In genomic region chr9:117779760-117780159, GRCh38 we compare ENCODE assay signal across 25 cellular contexts.
A peak's percentile ranks its signal among the peaks of the same experiment; 100 is the strongest.
DNase-seq lines count a peak whose midpoint lies in the region; ATAC-seq, FAIRE-seq and TF ChIP-seq lines count a peak whose summit lies in the region.
"Had no signal": no experiment of that assay in that cellular context is flagged by ENCODE, and none has a peak within 500 bp of the region (broad histone marks: within the 10 kb centered on the region; RNA-seq: fewer than 3 reads in every experiment).

No MANE protein-coding gene starts in this region.

- H3K27me3 Mint-ChIP-seq in activated naive CD8-positive, alpha-beta T cell treated with anti-CD3 and anti-CD28 coated beads, Interleukin-2, amount 10 ng/mL, durations not matched to agents 7 days and 5 days = peaks cover 18% of the 10 kb centered on the region
- H3K27me3 Mint-ChIP-seq in activated naive CD8-positive, alpha-beta T cell treated with anti-CD3 and anti-CD28 coated beads, Interleukin-2, amount 50 U/mL, for 24 hours = peaks cover 3% of the 10 kb centered on the region
- H3K27me3 Mint-ChIP-seq: stimulated activated naive CD8-positive, alpha-beta T cell treated with anti-CD3 and anti-CD28 coated beads, Interleukin-15, Interleukin-2, amounts not matched to agents 100 ng/mL and 50 ng/mL, for 24 hours had no signal

- WGBS in smooth muscle cell (ENCODE audit: low lambda C conversion rate) = 72% methylated on average over 3 of the region's 3 CpGs
- 15% methylated on average over 3 of the region's 3 CpGs for WGBS in HepG2 (ENCODE audit: low lambda C conversion rate)

- H3K9ac ChIP-seq in smooth muscle cell (ENCODE audit: low read depth) (no peak overlapping the region), HepG2 (ENCODE audit: insufficient read depth, low read depth, low read length) (no peak overlapping the region)

- H3K4me2 ChIP-seq in smooth muscle cell (peak overlapping the region; percentile 35), HepG2 (ENCODE audit: low read depth, low read length) (no peak overlapping the region)

- no peaks in the 10 kb centered on the region for H3K9me3 Mint-ChIP-seq in activated naive CD8-positive, alpha-beta T cell treated with anti-CD3 and anti-CD28 coated beads, Interleukin-2, amount 10 ng/mL, durations not matched to agents 7 days and 5 days
- no peaks in the 10 kb centered on the region for H3K9me3 Mint-ChIP-seq in activated naive CD8-positive, alpha-beta T cell treated with anti-CD3 and anti-CD28 coated beads, Interleukin-2, amount 50 U/mL, for 24 hours
- H3K9me3 Mint-ChIP-seq: activated naive CD4-positive, alpha-beta T cell treated with anti-CD3 and anti-CD28 coated beads, Interleukin-2, amount 50 U/mL, for 24 hours; CD14-positive monocyte; memory B cell; stimulated activated naive CD8-positive, alpha-beta T cell treated with anti-CD3 and anti-CD28 coated beads, Interleukin-15, Interleukin-2, amounts not matched to agents 100 ng/mL and 50 ng/mL, for 24 hours had no signal

- H2AFZ ChIP-seq in smooth muscle cell (ENCODE audit: low read depth) (peak overlapping the region; percentile 43), HepG2 (ENCODE audit: low read length) (no peak overlapping the region)

- no peak for TF ChIP-seq RAD21 in HepG2 (CRISPR knock-in tag; IDR thresholded peaks at IDR 0.05)

- no peak for FAIRE-seq in HepG2 (lab: Jason Lieb, UNC)
- FAIRE-seq: endothelial cell of umbilical vein, H54 had no signal

- no peak for TF ChIP-seq POLR2A in HepG2 (IDR thresholded peaks at IDR 0.05; ENCODE audit: insufficient read depth in 1 of 2, low read depth in 2 of 2, low read length in 2 of 2)

- H4K20me1 ChIP-seq in smooth muscle cell (ENCODE audit: low read depth) (no peaks in the 10 kb centered on the region), HepG2 (ENCODE audit: insufficient read depth, low read length) (no peaks in the 10 kb centered on the region)

- no peaks in the 10 kb centered on the region for H3K9me3 ChIP-seq in WERI-Rb-1 (ENCODE audit: severe bottlenecking)
- H3K9me3 ChIP-seq in smooth muscle cell (replicated peaks; ENCODE audit: low read depth) = no peaks in the 10 kb centered on the region
- peaks cover 15% of the 10 kb centered on the region; the same call in 1 of the 2 replicates for H3K9me3 ChIP-seq in HepG2 (ENCODE audit: low read length)
- H3K9me3 ChIP-seq: ascending aorta, Peyer's patch, prostate gland, sigmoid colon, thyroid gland had no signal

- no peak for ATAC-seq in activated naive CD8-positive, alpha-beta T cell treated with anti-CD3 and anti-CD28 coated beads, Interleukin-2, amount 10 ng/mL, durations not matched to agents 7 days and 5 days (ENCODE audit: low read depth)
- ATAC-seq in activated naive CD8-positive, alpha-beta T cell treated with anti-CD3 and anti-CD28 coated beads, Interleukin-2, amount 50 U/mL, for 24 hours = no peak
- ATAC-seq in HG03139 (IDR thresholded peaks at IDR 0.05; ENCODE audit: unreplicated experiment) (no peak), HG03469 (IDR thresholded peaks at IDR 0.05; ENCODE audit: unreplicated experiment) (no peak), HepG2 (no peak)

- peaks cover 17% of the 10 kb centered on the region for H3K4me1 Mint-ChIP-seq in activated naive CD8-positive, alpha-beta T cell treated with anti-CD3 and anti-CD28 coated beads, Interleukin-2, amount 10 ng/mL, durations not matched to agents 7 days and 5 days
- peaks cover 10% of the 10 kb centered on the region for H3K4me1 Mint-ChIP-seq in activated naive CD8-positive, alpha-beta T cell treated with anti-CD3 and anti-CD28 coated beads, Interleukin-2, amount 50 U/mL, for 24 hours
- H3K4me1 Mint-ChIP-seq: memory B cell had no signal

- CTCF ChIA-PET in HepG2 (lab: Yijun Ruan, JAX; ENCODE audit: low intra/inter-chr PET ratio, low total read pairs) = no interaction called here

- H3K27ac Mint-ChIP-seq in activated naive CD8-positive, alpha-beta T cell treated with anti-CD3 and anti-CD28 coated beads, Interleukin-2, amount 10 ng/mL, durations not matched to agents 7 days and 5 days = no peak overlapping the region
- H3K27ac Mint-ChIP-seq in activated naive CD8-positive, alpha-beta T cell treated with anti-CD3 and anti-CD28 coated beads, Interleukin-2, amount 50 U/mL, for 24 hours = no peak overlapping the region
- H3K27ac Mint-ChIP-seq: activated naive CD4-positive, alpha-beta T cell treated with anti-CD3 and anti-CD28 coated beads, Interleukin-2, amount 50 U/mL, for 24 hours; stimulated activated naive CD8-positive, alpha-beta T cell treated with anti-CD3 and anti-CD28 coated beads, Interleukin-15, Interleukin-2, amounts not matched to agents 100 ng/mL and 50 ng/mL, for 24 hours had no signal

- POLR2A ChIA-PET in activated naive CD8-positive, alpha-beta T cell treated with anti-CD3 and anti-CD28 coated beads, Interleukin-2, amount 10 ng/mL, durations not matched to agents 7 days and 5 days (lab: Charles Lee) = no interaction called here
- POLR2A ChIA-PET in HepG2 (lab: Yijun Ruan, JAX) = no interaction called here

- in situ Hi-C loops in HepG2 (cut with HindIII; ENCODE audit: extremely low pct_ligation_motif_present, low pct_unique_long_range_greater_than_20kb) = no loop called here

- peak overlapping the region; percentile 34 for H3K27ac ChIP-seq in WERI-Rb-1
- no peak overlapping the region for H3K27ac ChIP-seq in smooth muscle cell (ENCODE audit: low read depth)
- no peak overlapping the region for H3K27ac ChIP-seq in HepG2 (ENCODE audit: extremely low read length, insufficient read depth, low read length)
- H3K27ac ChIP-seq: ascending aorta, Peyer's patch, prostate gland, sigmoid colon, thyroid gland had no signal

- intact Hi-C loops in HepG2 (cut with micrococcal nuclease; ENCODE audit: unreplicated experiment) = loop anchor here (10.0 kb wide), 1 partner anchor 135 kb away; no protein-coding TSS in a partner anchor

- H3K4me3 ChIP-seq in WERI-Rb-1 (ENCODE audit: low read depth, low read length) (no peak overlapping the region), smooth muscle cell (no peak overlapping the region), HepG2 (replicated peaks in 1 of 3; ENCODE audit: insufficient read depth in 1 of 3, low read depth in 2 of 3, low read length in 3 of 3) (no peak overlapping the region)
- H3K4me3 ChIP-seq: ascending aorta, Peyer's patch, prostate gland, sigmoid colon, thyroid gland had no signal

- no peaks in the 10 kb centered on the region for H3F3A ChIP-seq in smooth muscle cell (ENCODE audit: low read depth)

- H3K4me1 ChIP-seq in smooth muscle cell (ENCODE audit: low read depth) (peaks cover 7% of the 10 kb centered on the region), HepG2 (ENCODE audit: insufficient read depth, low read length) (no peaks in the 10 kb centered on the region)
- H3K4me1 ChIP-seq: prostate gland had no signal

- H3K4me3 Mint-ChIP-seq in activated naive CD8-positive, alpha-beta T cell treated with anti-CD3 and anti-CD28 coated beads, Interleukin-2, amount 10 ng/mL, durations not matched to agents 7 days and 5 days = peak overlapping the region; percentile 41
- H3K4me3 Mint-ChIP-seq in activated naive CD8-positive, alpha-beta T cell treated with anti-CD3 and anti-CD28 coated beads, Interleukin-2, amount 50 U/mL, for 24 hours = no peak overlapping the region
- H3K4me3 Mint-ChIP-seq: activated naive CD4-positive, alpha-beta T cell treated with anti-CD3 and anti-CD28 coated beads, Interleukin-2, amount 50 U/mL, for 24 hours; CD14-positive monocyte; memory B cell; stimulated activated naive CD8-positive, alpha-beta T cell treated with anti-CD3 and anti-CD28 coated beads, Interleukin-15, Interleukin-2, amounts not matched to agents 100 ng/mL and 50 ng/mL, for 24 hours had no signal

- no peak for TF ChIP-seq CTCF in WERI-Rb-1 (IDR thresholded peaks at IDR 0.05; ENCODE audit: low read depth, low read length)
- no peak for TF ChIP-seq CTCF in smooth muscle cell (IDR thresholded peaks at IDR 0.05; ENCODE audit: borderline replicate concordance, insufficient read depth, poor library complexity, severe bottlenecking)
- TF ChIP-seq CTCF in HepG2 (CRISPR knock-in tag; IDR thresholded peaks at IDR 0.05) = no peak

- no TSS peak for BruUV-seq in HepG2 (replicated peaks; lab: Mats Ljungman, UMichigan)

- H3K36me3 ChIP-seq in WERI-Rb-1 (no peaks in the 10 kb centered on the region), smooth muscle cell (ENCODE audit: low read depth) (no peaks in the 10 kb centered on the region), HepG2 (replicated peaks in 1 of 2; ENCODE audit: control insufficient read depth in 1 of 2, insufficient read depth in 2 of 2, low read length in 2 of 2) (no peaks in the 10 kb centered on the region)
- H3K36me3 ChIP-seq: ascending aorta, Peyer's patch, prostate gland, sigmoid colon, thyroid gland had no signal

- H3K27me3 ChIP-seq in WERI-Rb-1 (ENCODE audit: insufficient read depth, low read depth, severe bottlenecking) (no peaks in the 10 kb centered on the region), smooth muscle cell (ENCODE audit: low read depth) (no peaks in the 10 kb centered on the region), HepG2 (ENCODE audit: control insufficient read depth in 1 of 2, insufficient read depth in 2 of 2, low read length in 2 of 2) (no peaks in the 10 kb centered on the region)
- H3K27me3 ChIP-seq: ascending aorta, Peyer's patch, sigmoid colon, thyroid gland had no signal

- H3K79me2 ChIP-seq in smooth muscle cell (ENCODE audit: low read depth) (no peaks in the 10 kb centered on the region), HepG2 (ENCODE audit: insufficient read depth, low read length) (no peaks in the 10 kb centered on the region)

- no peaks in the 10 kb centered on the region for H3K36me3 Mint-ChIP-seq in activated naive CD8-positive, alpha-beta T cell treated with anti-CD3 and anti-CD28 coated beads, Interleukin-2, amount 10 ng/mL, durations not matched to agents 7 days and 5 days
- H3K36me3 Mint-ChIP-seq in activated naive CD8-positive, alpha-beta T cell treated with anti-CD3 and anti-CD28 coated beads, Interleukin-2, amount 50 U/mL, for 24 hours (ENCODE audit: low read depth) = no peaks in the 10 kb centered on the region
- H3K36me3 Mint-ChIP-seq: activated naive CD4-positive, alpha-beta T cell treated with anti-CD3 and anti-CD28 coated beads, Interleukin-2, amount 50 U/mL, for 24 hours; CD14-positive monocyte; memory B cell had no signal

- DNase-seq in activated naive CD8-positive, alpha-beta T cell treated with anti-CD3 and anti-CD28 coated beads, Interleukin-2, amount 10 ng/mL, durations not matched to agents 7 days and 5 days = no peak
- DNase-seq in activated naive CD8-positive, alpha-beta T cell treated with anti-CD3 and anti-CD28 coated beads, Interleukin-2, amount 50 U/mL, for 24 hours = no peak
- peak; percentile 63 for DNase-seq in NCI-H524 treated with DMSO at 0.1 percent for 48 hours (lab: John Stamatoyannopoulos, UW)
- peak; percentile 73 for DNase-seq in WERI-Rb-1
- no peak for DNase-seq in smooth muscle cell (lab: John Stamatoyannopoulos, UW; ENCODE audit: unreplicated experiment)
- no peak for DNase-seq in HepG2 (ENCODE audit: low spot score)
- DNase-seq: cortex of kidney; EL; Karpas-422; NCI-H1694 treated with DMSO at 0.1 percent for 48 hours; NK-92 treated with Interleukin-12 subunit alpha and Interleukin-12 subunit beta, amount 100 ng/mL, for 24 hours; Peyer's patch; sigmoid colon; stimulated activated CD4-positive, alpha-beta T cell treated with anti-CD3 and anti-CD28 coated beads, Interleukin-15, amount 100 ng/mL, for 24 hours; thyroid gland had no signal

- TF ChIP-seq EP300 in HepG2 (IDR thresholded peaks at IDR 0.05; ENCODE audit: low read depth in 2 of 2, low read length in 2 of 2) (no peak), HepG2 (CRISPR knock-in tag; IDR thresholded peaks at IDR 0.05; ENCODE audit: borderline replicate concordance) (no peak)

Comparison
In these comparisons a context has a peak if more than half of its experiments do, and no peak if none do; other contexts are left out.
1. DNase-seq: peak in NCI-H524 treated with DMSO at 0.1 percent for 48 hours (single experiment) and WERI-Rb-1 (single experiment); none in activated naive CD8-positive, alpha-beta T cell treated with anti-CD3 and anti-CD28 coated beads, Interleukin-2, amount 10 ng/mL, durations not matched to agents 7 days and 5 days (single experiment), activated naive CD8-positive, alpha-beta T cell treated with anti-CD3 and anti-CD28 coated beads, Interleukin-2, amount 50 U/mL, for 24 hours (single experiment), smooth muscle cell (single experiment) and HepG2 (single experiment).